8 cellular contexts compared by ENCODE assay signal in genomic region chr9:34332370-34332964, GRCh38. TPM values are rescaled to one million over a fixed set of nuclear protein-coding genes. Genes with fewer than 3 reads are reported as not detected.
DNase-seq lines count a peak whose midpoint lies in the region; ATAC-seq and TF ChIP-seq lines count a peak whose summit lies in the region.

No MANE protein-coding gene starts in this region.

- 11% methylated on average over 4 of the region's 4 CpGs for WGBS in liver
- WGBS in ovary, 3 donors = 29 to 31% (median 29%) methylated on average over 4 of the region's 4 CpGs

- no peaks in the 10 kb centered on the region for H3K27me3 Mint-ChIP-seq in Calu3 (ENCODE audit: unreplicated experiment)

- no peak overlapping the region for H3K27ac Mint-ChIP-seq in Calu3 (ENCODE audit: unreplicated experiment)

- CTCF ChIA-PET in Calu3 (lab: Charles Lee) = interaction anchor here (0.9 to 1.6 kb wide), 2 partner anchors 44 to 47 kb away, joined by 5 read pairs; partner anchors contain the start of gene MYORG

- H3K27me3 ChIP-seq in left ventricle myocardium inferior (ENCODE audit: low read depth) (no peaks in the 10 kb centered on the region), brain microvascular endothelial cell (replicated peaks) (no peaks in the 10 kb centered on the region), liver (ENCODE audit: control insufficient read depth in 4 of 4, insufficient read depth in 4 of 4, low read length in 3 of 4) (no peaks in the 10 kb centered on the region), ovary (no peaks in the 10 kb centered on the region)

- no peaks in the 10 kb centered on the region for H3K9me3 Mint-ChIP-seq in Calu3 (ENCODE audit: low read depth, unreplicated experiment)

- TF ChIP-seq CTCF in left ventricle myocardium inferior (IDR thresholded peaks at IDR 0.05; ENCODE audit: borderline replicate concordance) = peak; percentile 73
- peak; percentile 61 for TF ChIP-seq CTCF in brain microvascular endothelial cell (IDR thresholded peaks at IDR 0.05; ENCODE audit: low read depth, low read length, missing control alignments)
- TF ChIP-seq CTCF in liver (IDR thresholded peaks at IDR 0.05; ENCODE audit: low read depth, low read length, missing input control) = peak; percentile 86
- no peak for TF ChIP-seq CTCF in ovary (IDR thresholded peaks at IDR 0.05)
- TF ChIP-seq CTCF in Calu3 (IDR thresholded peaks at IDR 0.05; ENCODE audit: unreplicated experiment) = no peak

- H3K4me3 Mint-ChIP-seq in Calu3 (ENCODE audit: low read depth, unreplicated experiment) = no peak overlapping the region

- peaks cover 48% of the 10 kb centered on the region for H3K4me1 ChIP-seq in left ventricle myocardium inferior
- H3K4me1 ChIP-seq in liver (ENCODE audit: control insufficient read depth in 4 of 4, insufficient read depth in 4 of 4, low read length in 3 of 4) = peaks cover 2 to 43% (median 20%) of the 10 kb centered on the region in 4 donors
- no peaks in the 10 kb centered on the region for H3K4me1 ChIP-seq in ovary (ENCODE audit: insufficient read depth)

- BruUV-seq in Calu3 (replicated peaks; lab: Mats Ljungman, UMichigan) = no TSS peak

- in situ Hi-C loops in brain microvascular endothelial cell (cut with HindIII; ENCODE audit: low pct_ligation_motif_present, low sequenced_read_pairs) = no loop called here

- peak overlapping the region; percentile 27 for H3K27ac ChIP-seq in left ventricle myocardium inferior (replicated peaks)
- no peak overlapping the region for H3K27ac ChIP-seq in brain microvascular endothelial cell
- no peak overlapping the region for H3K27ac ChIP-seq in liver (ENCODE audit: low read depth in 1 of 2, low read length in 2 of 2)
- H3K27ac ChIP-seq in ovary = no peak overlapping the region

- intact Hi-C loops in left ventricle myocardium inferior (cut with micrococcal nuclease) (loop anchor here (2.0 kb wide), 1 partner anchor 46 kb away; no protein-coding TSS in a partner anchor), Right ventricle myocardium inferior (cut with DNase I) (loop anchor here (1.0 to 5.0 kb wide), 3 partner anchors 47 to 270 kb away; no protein-coding TSS in a partner anchor), ovary (cut with DNase I) (loop anchor here (2.0 to 10.0 kb wide), 3 partner anchors 45 to 272 kb away; partner anchors contain the start of gene MYORG (in 1 of the 4)), Calu3 (cut with micrococcal nuclease; ENCODE audit: unreplicated experiment) (loop anchor here (2.0 kb wide), 1 partner anchor 46 kb away; no protein-coding TSS in a partner anchor)

- H3K36me3 ChIP-seq in left ventricle myocardium inferior (peaks cover under 1% of the 10 kb centered on the region), brain microvascular endothelial cell (replicated peaks) (no peaks in the 10 kb centered on the region), liver (ENCODE audit: control insufficient read depth in 4 of 4, insufficient read depth in 3 of 4, low read depth in 1 of 4, low read length in 3 of 4) (peaks cover 0 to 1% (median 0%) of the 10 kb centered on the region in 4 donors), ovary (no peaks in the 10 kb centered on the region)

- TF ChIP-seq POLR2A in ovary (IDR thresholded peaks at IDR 0.05) = no peak

- TF ChIP-seq RAD21 in liver (IDR thresholded peaks at IDR 0.05) = peak; percentile 98

- H3K9ac ChIP-seq in liver (ENCODE audit: low read depth in 1 of 2, low read length in 2 of 2) = no peak overlapping the region

- H3K9me3 ChIP-seq in left ventricle myocardium inferior (replicated peaks) = no peaks in the 10 kb centered on the region
- no peaks in the 10 kb centered on the region for H3K9me3 ChIP-seq in liver (ENCODE audit: control insufficient read depth in 4 of 4, low read length in 3 of 4)
- H3K9me3 ChIP-seq in ovary = no peaks in the 10 kb centered on the region

- H3K4me1 Mint-ChIP-seq in Calu3 (ENCODE audit: low read depth, unreplicated experiment) = peaks cover 12% of the 10 kb centered on the region

- no peak overlapping the region for H3K4me3 ChIP-seq in left ventricle myocardium inferior
- no peak overlapping the region for H3K4me3 ChIP-seq in brain microvascular endothelial cell (ENCODE audit: low read depth, low read length)
- H3K4me3 ChIP-seq in liver (ENCODE audit: low read depth in 1 of 3, low read length in 3 of 3) = no peak overlapping the region
- H3K4me3 ChIP-seq in ovary = no peak overlapping the region

- H3K36me3 Mint-ChIP-seq in Calu3 (ENCODE audit: insufficient read depth, unreplicated experiment) = peaks cover 19% of the 10 kb centered on the region

- DNase-seq in left ventricle myocardium inferior (no peak), Right ventricle myocardium inferior (ENCODE audit: missing footprints) (no peak), NCI-H2107 (lab: John Stamatoyannopoulos, UW) (peak; percentile 19), brain microvascular endothelial cell (no peak), ovary (no peak), Calu3 (no peak)

- no peak for TF ChIP-seq EP300 in ovary (IDR thresholded peaks at IDR 0.05)

- ATAC-seq in Right ventricle myocardium inferior (no peak), GM19023 (IDR thresholded peaks at IDR 0.05; ENCODE audit: unreplicated experiment) (no peak)

TF ChIP-seq in liver, 16 proteins besides CTCF, POLR2A, EP300 and RAD21:
- no peak for TF ChIP-seq ATF3 (IDR thresholded peaks at IDR 0.05)
- TF ChIP-seq RXRA (IDR thresholded peaks at IDR 0.05) = peak in 1 of 2 donors; percentile 31
- TF ChIP-seq FOXA2 (IDR thresholded peaks at IDR 0.05) = no peak
- TF ChIP-seq REST (IDR thresholded peaks at IDR 0.05) = peak; percentile 20
- no peak for TF ChIP-seq SP1 (IDR thresholded peaks at IDR 0.05)
- TF ChIP-seq MAX (IDR thresholded peaks at IDR 0.05) = no peak
- peak; percentile 34 to 36 for TF ChIP-seq HNF4A (conservative IDR thresholded peaks at IDR 0.05)
- TF ChIP-seq YY1 (IDR thresholded peaks at IDR 0.05) = peak; percentile 22

RNA-seq across cellular contexts. Expression of gene NUDT2, which starts 3.1 kb away (rescaled TPM):
- total RNA-seq in left ventricle myocardium inferior (22.2 TPM), Right ventricle myocardium inferior (19.7 TPM), liver (10 to 100 TPM in 1 of 2 donors, 1 to 10 TPM in 1; 9.2 to 10.6 TPM), ovary (10 to 100 TPM; 14.8 to 41.4 (median 24.8) TPM), Calu3 (2022) (10.1 and 12.2 TPM in 2 replicates)
- polyA plus RNA-seq in liver (10 to 100 TPM; 20.7 to 23.5 TPM), ovary (10 to 100 TPM; 59.3 to 61.4 TPM)

RNA-seq across cellular contexts. Expression of gene KIF24, which starts 3.4 kb away (rescaled TPM):
- total RNA-seq in left ventricle myocardium inferior (0.63 TPM), Right ventricle myocardium inferior (0.78 TPM), liver (1 to 10 TPM in 1 of 2 donors, under 1 TPM in 1; 0.17 to 4.1 TPM), ovary (1 to 10 TPM in 3 of 7 donors, under 1 TPM in 4; 0.53 to 3.2 (median 1.00) TPM), Calu3 (2022) (4.1 and 4.2 TPM in 2 replicates)
- polyA plus RNA-seq in liver (under 1 TPM; 0.13 to 0.24 TPM), ovary (1 to 10 TPM in 1 of 2 donors, under 1 TPM in 1; 0.47 to 1.1 TPM)

RNA-seq across cellular contexts. Expression of gene MYORG, which starts 44.2 kb away (rescaled TPM):
- total RNA-seq in left ventricle myocardium inferior (6.3 TPM), Right ventricle myocardium inferior (9.0 TPM), liver (10 to 100 TPM; 19.0 to 26.6 TPM), ovary (1 to 10 TPM in 5 of 7 donors, under 1 TPM in 2; 0.60 to 2.3 (median 1.2) TPM), Calu3 (2022) (11.5 and 12.5 TPM in 2 replicates)
- polyA plus RNA-seq in liver (10 to 100 TPM; 11.4 to 19.5 TPM), ovary (1 to 10 TPM in 1 of 2 donors, under 1 TPM in 1; 0.77 to 7.8 TPM)

Comparison
In these comparisons a context has a peak if more than half of its experiments do, and no peak if none do; other contexts are left out.
1. CTCF ChIP-seq: peak in left ventricle myocardium inferior (single experiment), brain microvascular endothelial cell (single experiment) and liver (single experiment); none in ovary (0 of 3) and Calu3 (single experiment).